Comparison of ENCODE assay signal across 8 cellular contexts in genomic region chr2:213151437-213152064, GRCh38. TPM values are rescaled to one million over a fixed set of nuclear protein-coding genes. Genes with fewer than 3 reads are reported as not detected.
A peak's percentile ranks its signal among the peaks of the same experiment; 100 is the strongest.
DNase-seq lines count a peak whose midpoint lies in the region; ATAC-seq, FAIRE-seq and TF ChIP-seq lines count a peak whose summit lies in the region.

IKZF2 (minus strand) TSS chr2:213151612; CDS start chr2:213148629, 2,983 bp downstream.

- H3K27ac Mint-ChIP-seq in naive thymus-derived CD4-positive, alpha-beta T cell: peak within 1 kb of the TSS; percentile 71 to 92 (median 83)
- peak within 1 kb of the TSS; percentile 83 for H3K27ac Mint-ChIP-seq in stimulated activated memory B cell treated with anti-CD40 and anti-IgM and Interleukin-4, amounts not matched to agents 10 μg/mL and 1 μg/mL and 100 μg/mL, for 72 hours

- peaks cover 41 to 70% (median 50%) of the 10 kb centered on the region in 5 donors for H3K27me3 Mint-ChIP-seq in naive thymus-derived CD4-positive, alpha-beta T cell
- peaks cover 12% of the 10 kb centered on the region for H3K27me3 Mint-ChIP-seq in stimulated activated memory B cell treated with anti-CD40 and anti-IgM and Interleukin-4, amounts not matched to agents 10 μg/mL and 1 μg/mL and 100 μg/mL, for 72 hours

- no peaks in the 10 kb centered on the region for H3K9me3 Mint-ChIP-seq in naive thymus-derived CD4-positive, alpha-beta T cell
- no peaks in the 10 kb centered on the region for H3K9me3 Mint-ChIP-seq in stimulated activated memory B cell treated with anti-CD40 and anti-IgM and Interleukin-4, amounts not matched to agents 10 μg/mL and 1 μg/mL and 100 μg/mL, for 72 hours

- H3K36me3 ChIP-seq in HUES6 (ENCODE audit: control insufficient read depth, insufficient read depth, low read length): no peaks in the 10 kb centered on the region
- H3K36me3 ChIP-seq in naive thymus-derived CD4-positive, alpha-beta T cell (ENCODE audit: control insufficient read depth in 2 of 3, insufficient read depth in 3 of 3, low read length in 3 of 3): peaks cover 0 to 4% (median 0%) of the 10 kb centered on the region in 3 experiments

- peak within 1 kb of the TSS; percentile 83 to 96 (median 92) for H3K4me3 Mint-ChIP-seq in naive thymus-derived CD4-positive, alpha-beta T cell
- peak within 1 kb of the TSS; percentile 87 for H3K4me3 Mint-ChIP-seq in stimulated activated memory B cell treated with anti-CD40 and anti-IgM and Interleukin-4, amounts not matched to agents 10 μg/mL and 1 μg/mL and 100 μg/mL, for 72 hours

- no peaks in the 10 kb centered on the region for H3K36me3 Mint-ChIP-seq in naive thymus-derived CD4-positive, alpha-beta T cell
- H3K36me3 Mint-ChIP-seq in stimulated activated memory B cell treated with anti-CD40 and anti-IgM and Interleukin-4, amounts not matched to agents 10 μg/mL and 1 μg/mL and 100 μg/mL, for 72 hours: no peaks in the 10 kb centered on the region

- peaks cover 6 to 47% (median 36%) of the 10 kb centered on the region in 7 donors for H3K4me1 Mint-ChIP-seq in naive thymus-derived CD4-positive, alpha-beta T cell
- H3K4me1 Mint-ChIP-seq in stimulated activated memory B cell treated with anti-CD40 and anti-IgM and Interleukin-4, amounts not matched to agents 10 μg/mL and 1 μg/mL and 100 μg/mL, for 72 hours: peaks cover 45% of the 10 kb centered on the region

- H3K9ac ChIP-seq in HUES6 (ENCODE audit: low read length): peak within 1 kb of the TSS; percentile 66

- CTCF ChIA-PET in naive thymus-derived CD4-positive, alpha-beta T cell (lab: Charles Lee): interaction anchor here (1.6 to 3.1 kb wide), 2 partner anchors 11 to 373 kb away, joined by 4 to 17 read pairs; no protein-coding TSS in a partner anchor

- POLR2A ChIA-PET in naive thymus-derived CD4-positive, alpha-beta T cell (lab: Charles Lee): no interaction called here

- intact Hi-C loops in naive thymus-derived CD4-positive, alpha-beta T cell (cut with micrococcal nuclease): loop anchor here (1.0 to 10.0 kb wide), 8 partner anchors 47 to 1659 kb away; partner anchors contain the start of genes SPAG16 (in 2 of the 2) and BARD1 (in 1 of the 2)

- FAIRE-seq in D721Med (lab: Jason Lieb, UNC): no peak

- no peaks in the 10 kb centered on the region for H3K9me3 ChIP-seq in HUES6 (ENCODE audit: control insufficient read depth, insufficient read depth, low read depth, low read length)
- no peaks in the 10 kb centered on the region for H3K9me3 ChIP-seq in naive thymus-derived CD4-positive, alpha-beta T cell (ENCODE audit: control insufficient read depth in 2 of 3, low read length in 3 of 3)

- DNase-seq in D721Med (ENCODE audit: insufficient read length, low spot score): peak; percentile 24
- peak; percentile 91 for DNase-seq in OCI-M1 (lab: John Stamatoyannopoulos, UW)
- DNase-seq in activated T-cell treated with anti-CD3 and anti-CD28 coated beads, Interleukin-2, amount 50 U/mL, for 48 hours: peak; percentile 69 to 76
- DNase-seq in fibroblast of gingiva (ENCODE audit: low read depth): peak; percentile 97
- peak; percentile 58 to 85 (median 69) for DNase-seq in naive thymus-derived CD4-positive, alpha-beta T cell

- H3K27ac ChIP-seq in HUES6 (ENCODE audit: low read depth, low read length): no peak within 1 kb of the TSS
- peak within 1 kb of the TSS; percentile 73 for H3K27ac ChIP-seq in naive thymus-derived CD4-positive, alpha-beta T cell (ENCODE audit: low read depth, low read length)

- peaks cover 8% of the 10 kb centered on the region; the same call in 1 of the 2 replicates for H3K27me3 ChIP-seq in HUES6 (ENCODE audit: control insufficient read depth, insufficient read depth, low read length)
- H3K27me3 ChIP-seq in naive thymus-derived CD4-positive, alpha-beta T cell (ENCODE audit: control insufficient read depth in 2 of 2, insufficient read depth in 2 of 2, low read length in 2 of 2): peaks cover 0 to 4% of the 10 kb centered on the region in 2 donors

- ATAC-seq in GM21447 (IDR thresholded peaks at IDR 0.05; ENCODE audit: unreplicated experiment): peak; percentile 57
- ATAC-seq in naive thymus-derived CD4-positive, alpha-beta T cell: peak; percentile 86
- ATAC-seq in stimulated activated memory B cell treated with anti-CD40 and anti-IgM and Interleukin-4, amounts not matched to agents 10 μg/mL and 1 μg/mL and 100 μg/mL, for 72 hours: peak; percentile 94

- H3K4me1 ChIP-seq in HUES6 (ENCODE audit: control insufficient read depth, insufficient read depth, low read length): peaks cover 6% of the 10 kb centered on the region; the same call in 1 of the 2 replicates
- no peaks in the 10 kb centered on the region for H3K4me1 ChIP-seq in naive thymus-derived CD4-positive, alpha-beta T cell (ENCODE audit: control insufficient read depth in 2 of 2, insufficient read depth in 2 of 2, low read length in 2 of 2)

- TF ChIP-seq CTCF in D721Med (IDR thresholded peaks at IDR 0.05; ENCODE audit: insufficient read depth, missing control alignments): no peak

- peak within 1 kb of the TSS; percentile 91 for H3K4me3 ChIP-seq in HUES6 (ENCODE audit: low read depth, low read length)
- H3K4me3 ChIP-seq in naive thymus-derived CD4-positive, alpha-beta T cell (ENCODE audit: low read length): peak within 1 kb of the TSS; percentile 69

RNA-seq across cellular contexts. Expression of gene IKZF2, which starts in this region (rescaled TPM):
- total RNA-seq in naive thymus-derived CD4-positive, alpha-beta T cell: 10 to 100 TPM in 1 of 5 experiments, 1 to 10 TPM in 4; 3.4 to 23.4 (median 7.3) TPM
- 1 to 10 TPM in 1 of 2 donors, under 1 TPM in 1; 0.26 to 1.9 TPM for polyA plus RNA-seq in naive thymus-derived CD4-positive, alpha-beta T cell

Comparison
In these comparisons a context has a peak if more than half of its experiments do, and no peak if none do; other contexts are left out.
1. DNase-seq: peak in every context shown above with its lines; median percentile 97 in fibroblast of gingiva; 91 in OCI-M1; 72 in activated T-cell treated with anti-CD3 and anti-CD28 coated beads, Interleukin-2, amount 50 U/mL, for 48 hours; 69 in naive thymus-derived CD4-positive, alpha-beta T cell; 24 in D721Med.